ENCODE assay signal across 26 cellular contexts in genomic region chr19:29016926-29017760, GRCh38.
"Had no signal": no experiment of that assay in that cellular context is flagged by ENCODE, and none has a peak within 500 bp of the region (broad histone marks: within the 10 kb centered on the region; RNA-seq: fewer than 3 reads in every experiment).

No MANE protein-coding gene starts in this region.

- DNase-seq: central memory CD4-positive, alpha-beta T cell; dorsolateral prefrontal cortex; effector CD4-positive, alpha-beta T cell; foreskin fibroblast; gastrocnemius medialis; head of caudate nucleus; left colon; left ventricle myocardium superior; lower lobe of right lung; mucosa of descending colon; naive B cell; nucleus accumbens; pancreas; right lobe of liver; stimulated activated CD4-positive, alpha-beta T cell treated with anti-CD3 and anti-CD28 coated beads, Interleukin-2, amount 100 ng/mL, for 24 hours; stimulated activated CD4-positive, alpha-beta T cell treated with anti-CD3 and anti-CD28 coated beads, Interleukin-4, amount 100 ng/mL, for 24 hours; stimulated activated naive CD4-positive, alpha-beta T cell treated with Interleukin-2 at 50 U/mL for 16 hours; stomach; tibial artery; upper lobe of left lung; uterus had no signal

- ATAC-seq: gastrocnemius medialis; left colon; left ventricle myocardium superior; lower lobe of right lung; mucosa of descending colon; pancreas; right lobe of liver; stimulated activated effector memory CD8-positive, alpha-beta T cell treated with anti-CD3 and anti-CD28 coated beads, Interleukin-12 subunit alpha, Interleukin-12 subunit beta, amount 100 ng/mL, for 72 hours had no signal

- H3K9ac ChIP-seq: neural progenitor cell had no signal

- H3K27me3 ChIP-seq: hepatocyte, pancreas, right lobe of liver, tibial artery, upper lobe of left lung, uterus had no signal

- H3K4me1 ChIP-seq: gastrocnemius medialis, lower lobe of right lung, pancreas, right lobe of liver, stomach, tibial artery, upper lobe of left lung, uterus had no signal

- H3K27ac ChIP-seq: dorsolateral prefrontal cortex, gastrocnemius medialis, hepatocyte, lower lobe of right lung, neural progenitor cell, pancreas, right lobe of liver, stomach, tibial artery, upper lobe of left lung, uterus had no signal

- H3K36me3 ChIP-seq: gastrocnemius medialis, lower lobe of right lung, neural progenitor cell, pancreas, right lobe of liver, stomach, tibial artery, upper lobe of left lung, uterus had no signal

- H3K79me2 ChIP-seq: hepatocyte had no signal

- H3K9me3 ChIP-seq: gastrocnemius medialis, lower lobe of right lung, mucosa of descending colon, pancreas, right lobe of liver, stomach, tibial artery, upper lobe of left lung, uterus had no signal

- FAIRE-seq: colon, pancreas had no signal

- H3K4me3 ChIP-seq: dorsolateral prefrontal cortex, gastrocnemius medialis, hepatocyte, lower lobe of right lung, mucosa of descending colon, neural progenitor cell, pancreas, right lobe of liver, smooth muscle cell, stomach, tibial artery, upper lobe of left lung, uterus had no signal

- H2AFZ ChIP-seq: hepatocyte, neural progenitor cell had no signal

- H3K4me2 ChIP-seq: hepatocyte, neural progenitor cell, smooth muscle cell had no signal
